Comparison of ENCODE assay signal across 1 cellular context in genomic region chr7:103748680-103749079, GRCh38.
TF ChIP-seq lines count a peak whose summit lies in the region.

No MANE protein-coding gene starts in this region.

TF ChIP-seq in K562, 482 proteins besides CTCF, POLR2A, EP300 and RAD21 (continued from another document):
- no peak for TF ChIP-seq ZMIZ1 (IDR thresholded peaks at IDR 0.05; ENCODE audit: low read depth in 2 of 2, low read length in 2 of 2)
- 0 out of 2 replicates have a peak, but pooled peaks have one; percentile 23 for TF ChIP-seq MAFG (tag; conservative IDR thresholded peaks at IDR 0.05)
- TF ChIP-seq PCBP1 (IDR thresholded peaks at IDR 0.05; ENCODE audit: low read depth, low read length, poor library complexity, severe bottlenecking): no peak
